1 cellular context compared by ENCODE assay signal in genomic region chr12:3959799-3960560, GRCh38.
A peak's percentile ranks its signal among the peaks of the same experiment; 100 is the strongest.
TF ChIP-seq lines count a peak whose summit lies in the region.

No MANE protein-coding gene starts in this region.

TF ChIP-seq in HepG2, 621 proteins besides CTCF, POLR2A, EP300 and RAD21 (continued from another document):
- TF ChIP-seq, protein P1, sequence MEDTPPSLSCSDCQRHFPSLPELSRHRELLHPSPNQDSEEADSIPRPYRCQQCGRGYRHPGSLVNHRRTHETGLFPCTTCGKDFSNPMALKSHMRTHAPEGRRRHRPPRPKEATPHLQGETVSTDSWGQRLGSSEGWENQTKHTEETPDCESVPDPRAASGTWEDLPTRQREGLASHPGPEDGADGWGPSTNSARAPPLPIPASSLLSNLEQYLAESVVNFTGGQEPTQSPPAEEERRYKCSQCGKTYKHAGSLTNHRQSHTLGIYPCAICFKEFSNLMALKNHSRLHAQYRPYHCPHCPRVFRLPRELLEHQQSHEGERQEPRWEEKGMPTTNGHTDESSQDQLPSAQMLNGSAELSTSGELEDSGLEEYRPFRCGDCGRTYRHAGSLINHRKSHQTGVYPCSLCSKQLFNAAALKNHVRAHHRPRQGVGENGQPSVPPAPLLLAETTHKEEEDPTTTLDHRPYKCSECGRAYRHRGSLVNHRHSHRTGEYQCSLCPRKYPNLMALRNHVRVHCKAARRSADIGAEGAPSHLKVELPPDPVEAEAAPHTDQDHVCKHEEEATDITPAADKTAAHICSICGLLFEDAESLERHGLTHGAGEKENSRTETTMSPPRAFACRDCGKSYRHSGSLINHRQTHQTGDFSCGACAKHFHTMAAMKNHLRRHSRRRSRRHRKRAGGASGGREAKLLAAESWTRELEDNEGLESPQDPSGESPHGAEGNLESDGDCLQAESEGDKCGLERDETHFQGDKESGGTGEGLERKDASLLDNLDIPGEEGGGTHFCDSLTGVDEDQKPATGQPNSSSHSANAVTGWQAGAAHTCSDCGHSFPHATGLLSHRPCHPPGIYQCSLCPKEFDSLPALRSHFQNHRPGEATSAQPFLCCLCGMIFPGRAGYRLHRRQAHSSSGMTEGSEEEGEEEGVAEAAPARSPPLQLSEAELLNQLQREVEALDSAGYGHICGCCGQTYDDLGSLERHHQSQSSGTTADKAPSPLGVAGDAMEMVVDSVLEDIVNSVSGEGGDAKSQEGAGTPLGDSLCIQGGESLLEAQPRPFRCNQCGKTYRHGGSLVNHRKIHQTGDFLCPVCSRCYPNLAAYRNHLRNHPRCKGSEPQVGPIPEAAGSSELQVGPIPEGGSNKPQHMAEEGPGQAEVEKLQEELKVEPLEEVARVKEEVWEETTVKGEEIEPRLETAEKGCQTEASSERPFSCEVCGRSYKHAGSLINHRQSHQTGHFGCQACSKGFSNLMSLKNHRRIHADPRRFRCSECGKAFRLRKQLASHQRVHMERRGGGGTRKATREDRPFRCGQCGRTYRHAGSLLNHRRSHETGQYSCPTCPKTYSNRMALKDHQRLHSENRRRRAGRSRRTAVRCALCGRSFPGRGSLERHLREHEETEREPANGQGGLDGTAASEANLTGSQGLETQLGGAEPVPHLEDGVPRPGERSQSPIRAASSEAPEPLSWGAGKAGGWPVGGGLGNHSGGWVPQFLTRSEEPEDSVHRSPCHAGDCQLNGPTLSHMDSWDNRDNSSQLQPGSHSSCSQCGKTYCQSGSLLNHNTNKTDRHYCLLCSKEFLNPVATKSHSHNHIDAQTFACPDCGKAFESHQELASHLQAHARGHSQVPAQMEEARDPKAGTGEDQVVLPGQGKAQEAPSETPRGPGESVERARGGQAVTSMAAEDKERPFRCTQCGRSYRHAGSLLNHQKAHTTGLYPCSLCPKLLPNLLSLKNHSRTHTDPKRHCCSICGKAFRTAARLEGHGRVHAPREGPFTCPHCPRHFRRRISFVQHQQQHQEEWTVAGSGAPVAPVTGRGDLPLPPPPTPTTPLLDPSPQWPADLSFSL (CRISPR knock-in tag; IDR thresholded peaks at IDR 0.05), result no peak
- TF ChIP-seq ZGPAT (CRISPR knock-in tag; IDR thresholded peaks at IDR 0.05), result peak; percentile 52; the same call in 1 of the 2 replicates
- no peak for TF ChIP-seq KDM4B (CRISPR knock-in tag; IDR thresholded peaks at IDR 0.05)
- TF ChIP-seq ZNF503 (CRISPR knock-in tag; IDR thresholded peaks at IDR 0.05), result no peak
- no peak for TF ChIP-seq NFE2L1 (CRISPR knock-in tag; IDR thresholded peaks at IDR 0.05; ENCODE audit: borderline replicate concordance)
- TF ChIP-seq, protein P2, sequence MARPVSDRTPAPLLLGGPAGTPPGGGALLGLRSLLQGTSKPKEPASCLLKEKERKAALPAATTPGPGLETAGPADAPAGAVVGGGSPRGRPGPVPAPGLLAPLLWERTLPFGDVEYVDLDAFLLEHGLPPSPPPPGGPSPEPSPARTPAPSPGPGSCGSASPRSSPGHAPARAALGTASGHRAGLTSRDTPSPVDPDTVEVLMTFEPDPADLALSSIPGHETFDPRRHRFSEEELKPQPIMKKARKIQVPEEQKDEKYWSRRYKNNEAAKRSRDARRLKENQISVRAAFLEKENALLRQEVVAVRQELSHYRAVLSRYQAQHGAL (CRISPR knock-in tag; IDR thresholded peaks at IDR 0.05; ENCODE audit: not compliant biosample characterization), result no peak
- TF ChIP-seq, protein P3, sequence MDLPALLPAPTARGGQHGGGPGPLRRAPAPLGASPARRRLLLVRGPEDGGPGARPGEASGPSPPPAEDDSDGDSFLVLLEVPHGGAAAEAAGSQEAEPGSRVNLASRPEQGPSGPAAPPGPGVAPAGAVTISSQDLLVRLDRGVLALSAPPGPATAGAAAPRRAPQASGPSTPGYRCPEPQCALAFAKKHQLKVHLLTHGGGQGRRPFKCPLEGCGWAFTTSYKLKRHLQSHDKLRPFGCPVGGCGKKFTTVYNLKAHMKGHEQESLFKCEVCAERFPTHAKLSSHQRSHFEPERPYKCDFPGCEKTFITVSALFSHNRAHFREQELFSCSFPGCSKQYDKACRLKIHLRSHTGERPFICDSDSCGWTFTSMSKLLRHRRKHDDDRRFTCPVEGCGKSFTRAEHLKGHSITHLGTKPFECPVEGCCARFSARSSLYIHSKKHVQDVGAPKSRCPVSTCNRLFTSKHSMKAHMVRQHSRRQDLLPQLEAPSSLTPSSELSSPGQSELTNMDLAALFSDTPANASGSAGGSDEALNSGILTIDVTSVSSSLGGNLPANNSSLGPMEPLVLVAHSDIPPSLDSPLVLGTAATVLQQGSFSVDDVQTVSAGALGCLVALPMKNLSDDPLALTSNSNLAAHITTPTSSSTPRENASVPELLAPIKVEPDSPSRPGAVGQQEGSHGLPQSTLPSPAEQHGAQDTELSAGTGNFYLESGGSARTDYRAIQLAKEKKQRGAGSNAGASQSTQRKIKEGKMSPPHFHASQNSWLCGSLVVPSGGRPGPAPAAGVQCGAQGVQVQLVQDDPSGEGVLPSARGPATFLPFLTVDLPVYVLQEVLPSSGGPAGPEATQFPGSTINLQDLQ (CRISPR knock-in tag; IDR thresholded peaks at IDR 0.05), result no peak
- TF ChIP-seq CENPX (CRISPR knock-in tag; IDR thresholded peaks at IDR 0.05), result no peak
- TF ChIP-seq XBP1 (CRISPR knock-in tag; IDR thresholded peaks at IDR 0.05), result no peak
- no peak for TF ChIP-seq ELF3 (CRISPR knock-in tag; IDR thresholded peaks at IDR 0.05)
